Comparison of ENCODE assay signal across 8 cellular contexts in genomic region chr19:20661150-20661819, GRCh38. TPM values are rescaled to one million over a fixed set of nuclear protein-coding genes. Genes with fewer than 3 reads are reported as not detected.
DNase-seq lines count a peak whose midpoint lies in the region; ATAC-seq and TF ChIP-seq lines count a peak whose summit lies in the region.

ZNF626 (minus strand) TSS chr19:20661571; CDS start chr19:20661446, 125 bp downstream.

- CTCF ChIA-PET in Panc1 (lab: Charles Lee) = no interaction called here

- in situ Hi-C loops in Panc1 (cut with HindIII; ENCODE audit: low pct_unique_long_range_greater_than_20kb, low sequenced_read_pairs) = no loop called here

- peak within 1 kb of the TSS; percentile 69 to 85 for H3K4me3 ChIP-seq in Panc1 (ENCODE audit: low read depth in 2 of 2, low read length in 2 of 2)
- peak within 1 kb of the TSS; percentile 90 for H3K4me3 ChIP-seq in fibroblast of villous mesenchyme (ENCODE audit: low read depth, low read length)

- no peaks in the 10 kb centered on the region for H3K9me3 Mint-ChIP-seq in natural killer cell treated with Interleukin-12 subunit alpha and Interleukin-12 subunit beta and Interleukin-15 and Interleukin-18, amount 100 ng/mL, for 72 hours
- H3K9me3 Mint-ChIP-seq in stimulated activated effector memory CD8-positive, alpha-beta T cell treated with anti-CD3 and anti-CD28 coated beads, Interleukin-12 subunit alpha, Interleukin-12 subunit beta, amount 100 ng/mL, for 72 hours = peaks cover 4% of the 10 kb centered on the region

- ATAC-seq in GM18502 (IDR thresholded peaks at IDR 0.05; ENCODE audit: poor library complexity, unreplicated experiment) = peak; percentile 98
- peak; percentile 83 for ATAC-seq in HG03095 (IDR thresholded peaks at IDR 0.05; ENCODE audit: unreplicated experiment)
- ATAC-seq in Panc1 = peak; percentile 99
- peak; percentile 99 for ATAC-seq in natural killer cell treated with Interleukin-12 subunit alpha and Interleukin-12 subunit beta and Interleukin-15 and Interleukin-18, amount 100 ng/mL, for 72 hours
- ATAC-seq in stimulated activated effector memory CD8-positive, alpha-beta T cell treated with anti-CD3 and anti-CD28 coated beads, Interleukin-12 subunit alpha, Interleukin-12 subunit beta, amount 100 ng/mL, for 72 hours = peak; percentile 99
- no peak for ATAC-seq in HG03280 (IDR thresholded peaks at IDR 0.05; ENCODE audit: unreplicated experiment)

- H3K4me1 ChIP-seq in Panc1 (ENCODE audit: control insufficient read depth, insufficient read depth, low read length) = no peaks in the 10 kb centered on the region

- BruUV-seq in Panc1 (replicated peaks; lab: Mats Ljungman, UMichigan) = no TSS peak

- peaks cover 33% of the 10 kb centered on the region for H3K36me3 Mint-ChIP-seq in natural killer cell treated with Interleukin-12 subunit alpha and Interleukin-12 subunit beta and Interleukin-15 and Interleukin-18, amount 100 ng/mL, for 72 hours
- peaks cover 52% of the 10 kb centered on the region for H3K36me3 Mint-ChIP-seq in stimulated activated effector memory CD8-positive, alpha-beta T cell treated with anti-CD3 and anti-CD28 coated beads, Interleukin-12 subunit alpha, Interleukin-12 subunit beta, amount 100 ng/mL, for 72 hours

- POLR2A ChIA-PET in Panc1 (lab: Charles Lee) = no interaction called here

- TF ChIP-seq CTCF in Panc1 (IDR thresholded peaks at IDR 0.05) (no peak), fibroblast of villous mesenchyme (IDR thresholded peaks at IDR 0.05; ENCODE audit: insufficient read depth, low read depth, low read length) (no peak)

- DNase-seq in Panc1 (ENCODE audit: low read depth, low spot score) (peak; percentile 84), activated gamma-delta T cell treated with Interleukin-2 at 50 U/mL for 16 hours (peak; percentile 93), fibroblast of villous mesenchyme (ENCODE audit: low read depth) (peak; percentile 97)
- peak; percentile 95 for DNase-seq in natural killer cell treated with Interleukin-12 subunit alpha and Interleukin-12 subunit beta and Interleukin-15 and Interleukin-18, amount 100 ng/mL, for 72 hours (ENCODE audit: low spot score)
- peak; percentile 79 to 90 for DNase-seq in stimulated activated effector memory CD8-positive, alpha-beta T cell treated with anti-CD3 and anti-CD28 coated beads, Interleukin-12 subunit alpha, Interleukin-12 subunit beta, amount 100 ng/mL, for 72 hours (ENCODE audit: low spot score in 2 of 2)

- peak within 1 kb of the TSS; percentile 79 for H3K27ac ChIP-seq in Panc1 (ENCODE audit: low read length)

- intact Hi-C loops in Panc1 (cut with micrococcal nuclease; ENCODE audit: unreplicated experiment) = no loop called here

- peak within 1 kb of the TSS; percentile 93 for H3K4me3 Mint-ChIP-seq in natural killer cell treated with Interleukin-12 subunit alpha and Interleukin-12 subunit beta and Interleukin-15 and Interleukin-18, amount 100 ng/mL, for 72 hours
- peak within 1 kb of the TSS; percentile 90 for H3K4me3 Mint-ChIP-seq in stimulated activated effector memory CD8-positive, alpha-beta T cell treated with anti-CD3 and anti-CD28 coated beads, Interleukin-12 subunit alpha, Interleukin-12 subunit beta, amount 100 ng/mL, for 72 hours

- no peaks in the 10 kb centered on the region for H3K36me3 ChIP-seq in Panc1 (ENCODE audit: control insufficient read depth, insufficient read depth, low read length)

- no peaks in the 10 kb centered on the region for H3K27me3 Mint-ChIP-seq in natural killer cell treated with Interleukin-12 subunit alpha and Interleukin-12 subunit beta and Interleukin-15 and Interleukin-18, amount 100 ng/mL, for 72 hours

- peaks cover 7% of the 10 kb centered on the region; the same call in 1 of the 2 replicates for H3K9me3 ChIP-seq in Panc1 (ENCODE audit: control insufficient read depth, insufficient read depth, low read depth, low read length)

- H3K27me3 ChIP-seq in Panc1 (ENCODE audit: control insufficient read depth, insufficient read depth, low read length) = no peaks in the 10 kb centered on the region

- H3K4me1 Mint-ChIP-seq in natural killer cell treated with Interleukin-12 subunit alpha and Interleukin-12 subunit beta and Interleukin-15 and Interleukin-18, amount 100 ng/mL, for 72 hours (ENCODE audit: low read depth in 2 of 2) = peaks cover 20 to 30% of the 10 kb centered on the region in 2 donors
- H3K4me1 Mint-ChIP-seq in stimulated activated effector memory CD8-positive, alpha-beta T cell treated with anti-CD3 and anti-CD28 coated beads, Interleukin-12 subunit alpha, Interleukin-12 subunit beta, amount 100 ng/mL, for 72 hours = peaks cover 42% of the 10 kb centered on the region

- H3K27ac Mint-ChIP-seq in natural killer cell treated with Interleukin-12 subunit alpha and Interleukin-12 subunit beta and Interleukin-15 and Interleukin-18, amount 100 ng/mL, for 72 hours = peak within 1 kb of the TSS; percentile 79 to 96
- H3K27ac Mint-ChIP-seq in stimulated activated effector memory CD8-positive, alpha-beta T cell treated with anti-CD3 and anti-CD28 coated beads, Interleukin-12 subunit alpha, Interleukin-12 subunit beta, amount 100 ng/mL, for 72 hours = peak within 1 kb of the TSS; percentile 97

RNA-seq across cellular contexts. Expression of gene ZNF626, which starts in this region (rescaled TPM):
- total RNA-seq in Panc1 (2021; ENCODE audit: unreplicated experiment) (12.7 TPM), fibroblast of villous mesenchyme (10.3 and 13.4 TPM in 2 replicates)
- 1.6 TPM for polyA plus RNA-seq in Panc1 (2012; ENCODE audit: insufficient read length)
- 10 to 100 TPM in 1 of 2 donors, 1 to 10 TPM in 1; 5.7 to 19.4 TPM for total RNA-seq in natural killer cell treated with Interleukin-12 subunit alpha and Interleukin-12 subunit beta and Interleukin-15 and Interleukin-18, amount 100 ng/mL, for 72 hours
